In genomic region chr16:84246679-84247077, GRCh38 we compare ENCODE assay signal across 18 cellular contexts. TPM values are rescaled to one million over a fixed set of nuclear protein-coding genes. Genes with fewer than 3 reads are reported as not detected.
DNase-seq lines count a peak whose midpoint lies in the region; ATAC-seq and TF ChIP-seq lines count a peak whose summit lies in the region.
"Had no signal": no experiment of that assay in that cellular context is flagged by ENCODE, and none has a peak within 500 bp of the region (broad histone marks: within the 10 kb centered on the region; RNA-seq: fewer than 3 reads in every experiment).

No MANE protein-coding gene starts in this region.

- peaks cover 0 to 4% of the 10 kb centered on the region in 2 donors for H3K9me3 Mint-ChIP-seq in activated T-cell treated with anti-CD3 and anti-CD28 coated beads, Interleukin-2, amount 50 U/mL, for 72 hours
- H3K9me3 Mint-ChIP-seq in activated T-cell treated with anti-CD3 and anti-CD28 coated beads, Interleukin-2, amount 50 U/mL, for 4 hours, result peaks cover 4% of the 10 kb centered on the region
- peaks cover 6% of the 10 kb centered on the region for H3K9me3 Mint-ChIP-seq in chondrocyte (ENCODE audit: low read depth)
- peaks cover 8% of the 10 kb centered on the region for H3K9me3 Mint-ChIP-seq in type B pancreatic cell

- H3K4me1 Mint-ChIP-seq in activated T-cell treated with anti-CD3 and anti-CD28 coated beads, Interleukin-2, amount 50 U/mL, for 72 hours (ENCODE audit: low read depth), result no peaks in the 10 kb centered on the region
- no peaks in the 10 kb centered on the region for H3K4me1 Mint-ChIP-seq in activated T-cell treated with anti-CD3 and anti-CD28 coated beads, Interleukin-2, amount 50 U/mL, for 4 hours (ENCODE audit: low read depth)
- H3K4me1 Mint-ChIP-seq in chondrocyte (ENCODE audit: low read depth) (no peaks in the 10 kb centered on the region), type B pancreatic cell (ENCODE audit: unreplicated experiment) (peaks cover 14% of the 10 kb centered on the region)

- ATAC-seq in activated T-cell treated with anti-CD3 and anti-CD28 coated beads, Interleukin-2, amount 50 U/mL, for 72 hours (replicated peaks in 1 of 2), result no peak
- ATAC-seq in activated T-cell treated with anti-CD3 and anti-CD28 coated beads, Interleukin-2, amount 50 U/mL, for 4 hours, result no peak
- ATAC-seq in GM21737 (IDR thresholded peaks at IDR 0.05; ENCODE audit: unreplicated experiment), result no peak
- ATAC-seq: A549 had no signal

- TF ChIP-seq CTCF in chondrocyte (IDR thresholded peaks at IDR 0.05) (no peak), type B pancreatic cell (conservative IDR thresholded peaks at IDR 0.05) (no peak)

- H3K4me3 Mint-ChIP-seq in activated T-cell treated with anti-CD3 and anti-CD28 coated beads, Interleukin-2, amount 50 U/mL, for 72 hours, result no peak overlapping the region
- H3K4me3 Mint-ChIP-seq in activated T-cell treated with anti-CD3 and anti-CD28 coated beads, Interleukin-2, amount 50 U/mL, for 4 hours, result no peak overlapping the region
- H3K4me3 Mint-ChIP-seq in chondrocyte (ENCODE audit: unreplicated experiment), result no peak overlapping the region
- peak overlapping the region; percentile 29 for H3K4me3 Mint-ChIP-seq in type B pancreatic cell

- no peaks in the 10 kb centered on the region for H3K36me3 Mint-ChIP-seq in activated T-cell treated with anti-CD3 and anti-CD28 coated beads, Interleukin-2, amount 50 U/mL, for 72 hours (ENCODE audit: insufficient read depth in 2 of 2)
- H3K36me3 Mint-ChIP-seq in activated T-cell treated with anti-CD3 and anti-CD28 coated beads, Interleukin-2, amount 50 U/mL, for 4 hours (ENCODE audit: insufficient read depth), result no peaks in the 10 kb centered on the region
- H3K36me3 Mint-ChIP-seq in chondrocyte (ENCODE audit: low read depth) (peaks cover 4% of the 10 kb centered on the region), type B pancreatic cell (no peaks in the 10 kb centered on the region)

- DNase-seq in activated T-cell treated with anti-CD3 and anti-CD28 coated beads, Interleukin-2, amount 50 U/mL, for 72 hours, result no peak
- no peak for DNase-seq in activated T-cell treated with anti-CD3 and anti-CD28 coated beads, Interleukin-2, amount 50 U/mL, for 4 hours
- peak; percentile 95 for DNase-seq in NCI-H82 (lab: John Stamatoyannopoulos, UW)
- DNase-seq in chondrocyte (ENCODE audit: low spot score), result peak; percentile 1
- no peak for DNase-seq in type B pancreatic cell (ENCODE audit: extremely low spot score, unreplicated experiment)
- DNase-seq in stimulated activated CD4-positive, alpha-beta T cell treated with anti-CD3 and anti-CD28 coated beads, Interleukin-4, amount 100 ng/mL, for 24 hours, result no peak
- DNase-seq in stimulated activated CD8-positive, alpha-beta memory T cell treated with anti-CD3 and anti-CD28 coated beads, Interleukin-4, amount 100 ng/mL, for 48 hours, result no peak
- DNase-seq: Caco-2, DND-41, GDM1, GOT3, Kasumi-1, NCI-H1436 treated with DMSO at 0.1 percent for 48 hours, NCI-H2107, NCI-H446 had no signal

- H3K27ac Mint-ChIP-seq in activated T-cell treated with anti-CD3 and anti-CD28 coated beads, Interleukin-2, amount 50 U/mL, for 72 hours, result peak overlapping the region; percentile 14
- H3K27ac Mint-ChIP-seq in chondrocyte (ENCODE audit: unreplicated experiment), result no peak overlapping the region
- peak overlapping the region; percentile 2 for H3K27ac Mint-ChIP-seq in type B pancreatic cell

- H3K27me3 Mint-ChIP-seq in activated T-cell treated with anti-CD3 and anti-CD28 coated beads, Interleukin-2, amount 50 U/mL, for 72 hours (ENCODE audit: low read depth), result peaks cover 22% of the 10 kb centered on the region
- H3K27me3 Mint-ChIP-seq in activated T-cell treated with anti-CD3 and anti-CD28 coated beads, Interleukin-2, amount 50 U/mL, for 4 hours (ENCODE audit: low read depth), result peaks cover 19% of the 10 kb centered on the region
- H3K27me3 Mint-ChIP-seq in chondrocyte (ENCODE audit: low read depth) (peaks cover 61% of the 10 kb centered on the region), type B pancreatic cell (peaks cover 7% of the 10 kb centered on the region)

RNA-seq across cellular contexts. Expression of gene KCNG4, which starts 6.9 kb away (rescaled TPM):
- not detected for total RNA-seq in activated T-cell treated with anti-CD3 and anti-CD28 coated beads, Interleukin-2, amount 50 U/mL, for 72 hours
- not detected for total RNA-seq in activated T-cell treated with anti-CD3 and anti-CD28 coated beads, Interleukin-2, amount 50 U/mL, for 4 hours
- total RNA-seq in chondrocyte, result not detected in 3 replicates
- total RNA-seq in type B pancreatic cell (ENCODE audit: low replicate concordance), result 0.12 and 0.17 TPM in 2 replicates
- total RNA-seq: Caco-2; T-helper 1 cell treated with Interleukin-12 subunit alpha and Interleukin-12 subunit beta and Interleukin-4 antibody, amounts not matched to agents 30 ng/mL and 1 ng/mL, for 36 hours had no signal

RNA-seq across cellular contexts. Expression of gene WFDC1, which starts 48.0 kb away (rescaled TPM):
- total RNA-seq in activated T-cell treated with anti-CD3 and anti-CD28 coated beads, Interleukin-2, amount 50 U/mL, for 72 hours, result not detected
- not detected for total RNA-seq in activated T-cell treated with anti-CD3 and anti-CD28 coated beads, Interleukin-2, amount 50 U/mL, for 4 hours
- 3.5 to 5.7 TPM (median 5.6 TPM) in 3 replicates for total RNA-seq in chondrocyte
- 0.95 and 2.0 TPM in 2 replicates for total RNA-seq in type B pancreatic cell (ENCODE audit: low replicate concordance)
- total RNA-seq: Caco-2; T-helper 1 cell treated with Interleukin-12 subunit alpha and Interleukin-12 subunit beta and Interleukin-4 antibody, amounts not matched to agents 30 ng/mL and 1 ng/mL, for 36 hours had no signal

RNA-seq across cellular contexts. Expression of gene ADAD2, which starts 55.7 kb away (rescaled TPM):
- total RNA-seq in activated T-cell treated with anti-CD3 and anti-CD28 coated beads, Interleukin-2, amount 50 U/mL, for 72 hours, result under 1 TPM in 1 of 2 donors, not detected in 1; 0.43 TPM
- under 1 TPM in 2 of 3 donors, not detected in 1; 0.10 to 0.11 TPM for total RNA-seq in activated T-cell treated with anti-CD3 and anti-CD28 coated beads, Interleukin-2, amount 50 U/mL, for 4 hours
- not detected in 3 replicates for total RNA-seq in chondrocyte
- total RNA-seq in type B pancreatic cell (ENCODE audit: low replicate concordance), result not detected in 2 replicates
- total RNA-seq: Caco-2; T-helper 1 cell treated with Interleukin-12 subunit alpha and Interleukin-12 subunit beta and Interleukin-4 antibody, amounts not matched to agents 30 ng/mL and 1 ng/mL, for 36 hours had no signal

RNA-seq across cellular contexts. Expression of gene TAF1C, which starts 59.8 kb away (rescaled TPM):
- total RNA-seq in activated T-cell treated with anti-CD3 and anti-CD28 coated beads, Interleukin-2, amount 50 U/mL, for 72 hours, result 10 to 100 TPM; 41.8 to 51.3 TPM
- total RNA-seq in activated T-cell treated with anti-CD3 and anti-CD28 coated beads, Interleukin-2, amount 50 U/mL, for 4 hours, result 10 to 100 TPM; 71.6 to 78.6 (median 74.4) TPM
- total RNA-seq in chondrocyte (22.2 to 33.9 TPM (median 26.9 TPM) in 3 replicates), type B pancreatic cell (ENCODE audit: low replicate concordance) (66.9 and 83.7 TPM in 2 replicates)

Comparison
In these comparisons a context has a peak if more than half of its experiments do, and no peak if none do; other contexts are left out.
1. DNase-seq: peak in NCI-H82 (single experiment) and chondrocyte (single experiment); none in activated T-cell treated with anti-CD3 and anti-CD28 coated beads, Interleukin-2, amount 50 U/mL, for 72 hours (0 of 2), activated T-cell treated with anti-CD3 and anti-CD28 coated beads, Interleukin-2, amount 50 U/mL, for 4 hours (single experiment), type B pancreatic cell (single experiment), stimulated activated CD4-positive, alpha-beta T cell treated with anti-CD3 and anti-CD28 coated beads, Interleukin-4, amount 100 ng/mL, for 24 hours (single experiment) and stimulated activated CD8-positive, alpha-beta memory T cell treated with anti-CD3 and anti-CD28 coated beads, Interleukin-4, amount 100 ng/mL, for 48 hours (single experiment).